Comparison of ENCODE assay signal across 3 cellular contexts in the genomic region with DNA sequence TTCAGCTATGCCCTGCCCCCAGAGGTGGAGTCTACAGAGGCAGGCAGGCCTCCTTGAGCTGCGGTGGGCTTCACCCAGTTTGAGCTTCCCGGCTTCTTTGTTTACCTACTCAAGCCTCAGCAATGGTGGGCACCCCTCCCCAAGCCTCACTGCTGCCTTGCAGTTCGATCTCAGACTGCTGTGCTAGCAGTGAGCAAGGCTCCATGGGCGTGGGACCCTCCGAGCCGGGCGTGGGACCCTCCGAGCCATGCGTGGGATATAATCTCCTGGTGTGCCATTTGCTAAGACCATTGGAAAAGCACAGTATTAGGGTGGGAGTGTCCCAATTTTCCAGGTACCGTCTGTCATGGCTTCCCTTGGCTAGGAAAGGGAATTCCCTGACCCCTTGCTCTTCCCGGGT. TPM values are rescaled to one million over a fixed set of nuclear protein-coding genes. Genes with fewer than 3 reads are reported as not detected.
"Had no signal": no experiment of that assay in that cellular context is flagged by ENCODE, and none has a peak within 500 bp of the region (broad histone marks: within the 10 kb centered on the region; RNA-seq: fewer than 3 reads in every experiment).

No MANE protein-coding gene starts in this region.

RNA-seq across cellular contexts. Expression of gene ZMYND12, which starts 46.2 kb away (rescaled TPM):
- total RNA-seq: OCI-LY7, PC-3, SJSA1 had no signal
